8 cellular contexts compared by ENCODE assay signal in the genomic region with DNA sequence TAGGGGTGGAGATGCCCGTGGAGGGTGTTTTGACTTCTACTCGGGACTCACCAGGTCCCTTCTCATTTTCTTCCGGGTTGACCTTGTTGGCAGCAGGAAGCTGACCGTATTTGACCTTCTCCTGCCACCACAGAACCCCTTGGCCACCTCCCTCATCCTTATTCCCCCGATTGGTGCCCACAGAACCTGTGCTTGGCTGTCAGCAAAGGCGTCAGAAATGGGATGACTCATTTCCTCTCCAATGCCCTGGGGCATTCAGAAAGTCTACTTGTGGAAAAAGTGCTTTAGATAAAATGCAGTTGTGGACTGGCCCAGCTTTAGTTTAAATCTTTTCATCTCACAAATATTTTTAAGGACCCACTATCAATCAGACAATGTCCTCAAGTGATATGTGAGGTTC.
A peak's percentile ranks its signal among the peaks of the same experiment; 100 is the strongest.
DNase-seq lines count a peak whose midpoint lies in the region.

No MANE protein-coding gene starts in this region.

- no peaks in the 10 kb centered on the region for H3K9me3 Mint-ChIP-seq in activated naive CD4-positive, alpha-beta T cell treated with anti-CD3 and anti-CD28 coated beads for 36 hours

- H3K27me3 Mint-ChIP-seq in activated naive CD4-positive, alpha-beta T cell treated with anti-CD3 and anti-CD28 coated beads for 36 hours (ENCODE audit: low read depth): peaks cover 18% of the 10 kb centered on the region

- peak overlapping the region; percentile 94 for H3K27ac Mint-ChIP-seq in activated naive CD4-positive, alpha-beta T cell treated with anti-CD3 and anti-CD28 coated beads for 36 hours

- H3K36me3 Mint-ChIP-seq in activated naive CD4-positive, alpha-beta T cell treated with anti-CD3 and anti-CD28 coated beads for 36 hours (ENCODE audit: low read depth): no peaks in the 10 kb centered on the region

- intact Hi-C loops in activated naive CD4-positive, alpha-beta T cell treated with anti-CD3 and anti-CD28 coated beads for 36 hours (cut with micrococcal nuclease): loop anchor here (1.0 to 10.0 kb wide), 2 partner anchors 206 to 371 kb away; no protein-coding TSS in a partner anchor

- DNase-seq in activated naive CD4-positive, alpha-beta T cell treated with anti-CD3 and anti-CD28 coated beads for 36 hours: peak; percentile 82
- DNase-seq in activated naive CD4-positive, alpha-beta T cell treated with anti-CD3 and anti-CD28 coated beads, Interleukin-2, amount 50 U/mL, for 16 hours: no peak
- DNase-seq in SW480 (ENCODE audit: low spot score) (peak; percentile 79), fibroblast of peridontal ligament (ENCODE audit: extremely low read depth) (peak; percentile 71), D341Med (ENCODE audit: low spot score) (no peak), putamen (ENCODE audit: low spot score) (no peak), NCI-H2107 treated with DMSO at 0.1 percent for 48 hours (lab: John Stamatoyannopoulos, UW; ENCODE audit: unreplicated experiment) (no peak)
- DNase-seq in stimulated activated CD4-positive, alpha-beta T cell treated with anti-CD3 and anti-CD28 coated beads, TNF-alpha, amount 100 ng/mL, for 48 hours (ENCODE audit: low read depth in 3 of 3): peak; percentile 28 to 45 (median 39)

- peak overlapping the region; percentile 49 for H3K4me3 Mint-ChIP-seq in activated naive CD4-positive, alpha-beta T cell treated with anti-CD3 and anti-CD28 coated beads for 36 hours

- CTCF ChIA-PET in activated naive CD4-positive, alpha-beta T cell treated with anti-CD3 and anti-CD28 coated beads for 36 hours (lab: Charles Lee): interaction anchor here (0.7 kb wide), 1 partner anchor 28 kb away, joined by 3 read pairs; no protein-coding TSS in a partner anchor

- peaks cover 13% of the 10 kb centered on the region for H3K4me1 Mint-ChIP-seq in activated naive CD4-positive, alpha-beta T cell treated with anti-CD3 and anti-CD28 coated beads for 36 hours (ENCODE audit: low read depth)

Comparison
In these comparisons a context has a peak if more than half of its experiments do, and no peak if none do; other contexts are left out.
1. DNase-seq: peak in activated naive CD4-positive, alpha-beta T cell treated with anti-CD3 and anti-CD28 coated beads for 36 hours (single experiment), SW480 (single experiment), fibroblast of peridontal ligament (single experiment) and stimulated activated CD4-positive, alpha-beta T cell treated with anti-CD3 and anti-CD28 coated beads, TNF-alpha, amount 100 ng/mL, for 48 hours (3 of 3); none in activated naive CD4-positive, alpha-beta T cell treated with anti-CD3 and anti-CD28 coated beads, Interleukin-2, amount 50 U/mL, for 16 hours (single experiment), D341Med (single experiment), putamen (single experiment) and NCI-H2107 treated with DMSO at 0.1 percent for 48 hours (single experiment).